8 cellular contexts compared by ENCODE assay signal in genomic region chr4:55396305-55397023, GRCh38. TPM values are rescaled to one million over a fixed set of nuclear protein-coding genes. Genes with fewer than 3 reads are reported as not detected.
DNase-seq lines count a peak whose midpoint lies in the region; TF ChIP-seq lines count a peak whose summit lies in the region.

No MANE protein-coding gene starts in this region.

- peak overlapping the region; percentile 80 to 96 for H3K4me3 ChIP-seq in mucosa of rectum (ENCODE audit: low read length in 2 of 2)

- no peaks in the 10 kb centered on the region for H3K27me3 ChIP-seq in mucosa of rectum (ENCODE audit: control insufficient read depth in 2 of 2, insufficient read depth in 2 of 2, low read length in 2 of 2)

- no peaks in the 10 kb centered on the region for H3K9me3 ChIP-seq in mucosa of rectum (ENCODE audit: control insufficient read depth in 2 of 2, low read length in 2 of 2)

- TF ChIP-seq CTCF in HFFc6 (IDR thresholded peaks at IDR 0.05) = no peak

- peaks cover 57% of the 10 kb centered on the region for H3K4me1 Mint-ChIP-seq in HFFc6 (ENCODE audit: low read depth)

- H3K36me3 Mint-ChIP-seq in HFFc6 (ENCODE audit: low read depth) = peaks cover 29% of the 10 kb centered on the region

- no peaks in the 10 kb centered on the region for H3K36me3 ChIP-seq in mucosa of rectum (ENCODE audit: control insufficient read depth in 2 of 2, insufficient read depth in 2 of 2, low read length in 2 of 2)

- H3K27ac Mint-ChIP-seq in HFFc6 = peak overlapping the region; percentile 100

- H3K4me1 ChIP-seq in mucosa of rectum (ENCODE audit: control insufficient read depth in 2 of 2, insufficient read depth in 2 of 2, low read length in 2 of 2) = peaks cover 16 to 29% of the 10 kb centered on the region in 2 donors

- no peaks in the 10 kb centered on the region for H3K9me3 Mint-ChIP-seq in HFFc6

- DNase-seq in NCI-H1694 treated with DMSO at 0.1 percent for 48 hours (lab: John Stamatoyannopoulos, UW) (peak; percentile 6), NCI-H1694 (lab: John Stamatoyannopoulos, UW) (no peak), HFFc6 (peak; percentile 22), NCI-H1092 treated with DMSO at 0.1 percent for 48 hours (lab: John Stamatoyannopoulos, UW) (peak; percentile 31), epithelial cell of prostate (ENCODE audit: low read depth, low spot score) (no peak)
- peak; percentile 71 for DNase-seq in activated CD8-positive, alpha-beta memory T cell treated with anti-CD3 and anti-CD28 coated beads, Interleukin-2, amount 50 U/mL, for 48 hours

- H3K4me3 Mint-ChIP-seq in HFFc6 = peak overlapping the region; percentile 94

- peak overlapping the region; percentile 90 to 97 for H3K9ac ChIP-seq in mucosa of rectum (ENCODE audit: low read depth in 1 of 2, low read length in 2 of 2)

- H3K27ac ChIP-seq in epithelial cell of prostate = peak overlapping the region; percentile 89
- H3K27ac ChIP-seq in mucosa of rectum (ENCODE audit: low read depth in 2 of 2, low read length in 2 of 2) = peak overlapping the region; percentile 97 to 98
- peak overlapping the region; percentile 82 for H3K27ac ChIP-seq in temporal lobe (ENCODE audit: low read depth, low read length)

- H3K27me3 Mint-ChIP-seq in HFFc6 (ENCODE audit: insufficient read depth) = no peaks in the 10 kb centered on the region; the same call in none of the 2 replicates

RNA-seq across cellular contexts. Expression of gene TMEM165, which starts 0.7 kb away (rescaled TPM):
- total RNA-seq in HFFc6 (2021; fragmentation: NEBNext Ultra II Directional; extraction: Animal tissue kit (Norgen Biotek cat#: 25700)) = 100 to 1,000 TPM in 2 of 6 experiments, 10 to 100 TPM in 4; 93.9 to 111 (median 96.2) TPM
- total RNA-seq in temporal lobe = 59.7 TPM

RNA-seq across cellular contexts. Expression of gene SRD5A3, which starts 50.4 kb away (rescaled TPM):
- total RNA-seq in HFFc6 (2021; fragmentation: NEBNext Ultra II Directional; extraction: Animal tissue kit (Norgen Biotek cat#: 25700)) = 10 to 100 TPM; 11.0 to 17.1 (median 12.2) TPM
- 6.1 TPM for total RNA-seq in temporal lobe

Comparison
In these comparisons a context has a peak if more than half of its experiments do, and no peak if none do; other contexts are left out.
1. DNase-seq: peak in NCI-H1694 treated with DMSO at 0.1 percent for 48 hours (single experiment), HFFc6 (single experiment), NCI-H1092 treated with DMSO at 0.1 percent for 48 hours (single experiment) and activated CD8-positive, alpha-beta memory T cell treated with anti-CD3 and anti-CD28 coated beads, Interleukin-2, amount 50 U/mL, for 48 hours (single experiment); none in NCI-H1694 (single experiment) and epithelial cell of prostate (single experiment).
2. Peak in every context shown above with its lines, with median percentiles within 50 percentile points of each other: H3K27ac ChIP-seq.